Comparison of ENCODE assay signal across 23 cellular contexts in the genomic region with DNA sequence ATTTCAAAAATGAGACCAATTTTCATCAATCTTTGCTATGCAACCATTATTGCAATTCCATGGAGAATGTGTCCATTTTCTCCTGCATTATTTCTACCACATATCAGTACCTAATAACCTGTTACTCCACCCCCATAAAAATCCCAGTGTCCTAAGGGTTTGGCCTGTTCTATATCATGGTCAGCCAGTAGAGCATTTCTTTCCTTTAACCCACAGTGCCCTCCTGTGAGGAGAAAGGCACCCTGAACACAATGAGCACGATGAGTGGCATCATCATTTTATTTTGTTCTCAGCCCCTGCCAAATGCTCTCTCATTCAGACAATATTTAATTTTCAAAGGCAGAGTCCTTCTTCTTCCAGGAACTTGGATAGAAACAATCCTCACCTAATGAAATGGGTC. TPM values are rescaled to one million over a fixed set of nuclear protein-coding genes. Genes with fewer than 3 reads are reported as not detected.
A peak's percentile ranks its signal among the peaks of the same experiment; 100 is the strongest.
DNase-seq lines count a peak whose midpoint lies in the region; ATAC-seq and TF ChIP-seq lines count a peak whose summit lies in the region.
"Had no signal": no experiment of that assay in that cellular context is flagged by ENCODE, and none has a peak within 500 bp of the region (broad histone marks: within the 10 kb centered on the region; RNA-seq: fewer than 3 reads in every experiment).

No MANE protein-coding gene starts in this region.

- no peak overlapping the region for H2BK120ac ChIP-seq in H9 (ENCODE audit: low read depth, low read length, poor library complexity, severe bottlenecking)

- TF ChIP-seq EP300 in SK-N-SH (IDR thresholded peaks at IDR 0.05; ENCODE audit: borderline replicate concordance in 1 of 2, low read depth in 1 of 2, low read length in 1 of 2) (no peak), Ishikawa (IDR thresholded peaks at IDR 0.05; ENCODE audit: borderline replicate concordance) (no peak)

- H3K4me1 ChIP-seq in SK-N-SH (ENCODE audit: control insufficient read depth in 1 of 2, insufficient read depth in 2 of 2, low read depth in 1 of 2, low read length in 1 of 2) (peaks cover 9 to 13% of the 10 kb centered on the region in 2 experiments), H9 (ENCODE audit: insufficient read depth, low read length) (no peaks in the 10 kb centered on the region), endodermal cell (ENCODE audit: control insufficient read depth, insufficient read depth, low read length) (no peaks in the 10 kb centered on the region), body of pancreas (no peaks in the 10 kb centered on the region)
- H3K4me1 ChIP-seq: BLaER1, HAP-1 had no signal

- H2BK20ac ChIP-seq in H9 (ENCODE audit: low read depth, low read length, poor library complexity, severe bottlenecking): no peak overlapping the region

- H3K9ac ChIP-seq in SK-N-SH (no peak overlapping the region), H9 (ENCODE audit: extremely low read depth, insufficient read length, low read length) (no peak overlapping the region), endodermal cell (ENCODE audit: extremely low read depth, low read length, poor library complexity, severe bottlenecking) (no peak overlapping the region)
- H3K9ac ChIP-seq: BLaER1 had no signal

- H3K27ac ChIP-seq in SK-N-SH (ENCODE audit: low read depth in 2 of 2, low read length in 1 of 2): no peak overlapping the region
- no peak overlapping the region for H3K27ac ChIP-seq in H9 (ENCODE audit: insufficient read length, low read depth, low read length)
- no peak overlapping the region for H3K27ac ChIP-seq in endodermal cell (ENCODE audit: low read depth, low read length)
- no peak overlapping the region for H3K27ac ChIP-seq in body of pancreas
- H3K27ac ChIP-seq: BLaER1 had no signal

- H3K9me2 ChIP-seq in SK-N-SH: no peaks in the 10 kb centered on the region

- CTCF ChIA-PET in SK-N-SH (lab: Yijun Ruan, JAX): no interaction called here

- H3F3A ChIP-seq in SK-N-SH (replicated peaks; ENCODE audit: insufficient read depth): peaks cover 26% of the 10 kb centered on the region

- H3K36me3 ChIP-seq in SK-N-SH (replicated peaks in 1 of 2; ENCODE audit: control insufficient read depth in 1 of 2, insufficient read depth in 2 of 2, low read length in 1 of 2) (no peaks in the 10 kb centered on the region), endodermal cell (ENCODE audit: control insufficient read depth, insufficient read depth, low read length) (no peaks in the 10 kb centered on the region), body of pancreas (replicated peaks in 1 of 2; ENCODE audit: insufficient read depth in 1 of 2, low read depth in 2 of 2) (no peaks in the 10 kb centered on the region)
- H3K36me3 ChIP-seq: BLaER1, HAP-1 had no signal

- H3K14ac ChIP-seq in H9 (ENCODE audit: insufficient read depth, low read length): no peak overlapping the region

- H3K56ac ChIP-seq in H9 (ENCODE audit: insufficient read length, low read depth, low read length): no peak overlapping the region

- no peak for TF ChIP-seq POLR2A in body of pancreas (IDR thresholded peaks at IDR 0.05)

- no peak overlapping the region for H4K91ac ChIP-seq in H9 (ENCODE audit: insufficient read length, low read depth, low read length)

- H3K9me3 ChIP-seq in SK-N-SH: no peaks in the 10 kb centered on the region; the same call in 1 of the 2 replicates
- no peaks in the 10 kb centered on the region for H3K9me3 ChIP-seq in H9 (ENCODE audit: control insufficient read depth, low read depth, low read length)
- H3K9me3 ChIP-seq in endodermal cell (ENCODE audit: control insufficient read depth, low read length): no peaks in the 10 kb centered on the region
- H3K9me3 ChIP-seq in body of pancreas: no peaks in the 10 kb centered on the region
- H3K9me3 ChIP-seq: HAP-1 had no signal

- H2BK5ac ChIP-seq in H9 (ENCODE audit: insufficient read length, low read length): no peak overlapping the region

- H3K27ac Mint-ChIP-seq in H9 (no peak overlapping the region), endodermal cell (no peak overlapping the region)
- H3K27ac Mint-ChIP-seq: CD14-positive monocyte; CD4-positive, alpha-beta memory T cell had no signal

- peak; percentile 36 for TF ChIP-seq CTCF in SK-N-SH (IDR thresholded peaks at IDR 0.05)
- TF ChIP-seq CTCF in H9 (conservative IDR thresholded peaks at IDR 0.05): peak; percentile 23; the same call in 1 of the 3 replicates
- peak; percentile 57 for TF ChIP-seq CTCF in endodermal cell (conservative IDR thresholded peaks at IDR 0.05)
- TF ChIP-seq CTCF in body of pancreas (IDR thresholded peaks at IDR 0.05): no peak

- H3K79me1 ChIP-seq in H9 (ENCODE audit: insufficient read depth, low read depth, low read length, poor library complexity, severe bottlenecking): no peaks in the 10 kb centered on the region

- H3K79me2 ChIP-seq in SK-N-SH (ENCODE audit: insufficient read depth) (no peaks in the 10 kb centered on the region), H9 (ENCODE audit: insufficient read depth, low read length) (no peaks in the 10 kb centered on the region)

- H3K4me2 ChIP-seq in SK-N-SH (no peak overlapping the region), H9 (ENCODE audit: insufficient read depth, insufficient read length, low read length) (no peak overlapping the region)
- H3K4me2 ChIP-seq: BLaER1 had no signal

- H3K23me2 ChIP-seq in H9 (ENCODE audit: insufficient read length, low read depth, low read length, poor library complexity, severe bottlenecking): no peaks in the 10 kb centered on the region

- intact Hi-C loops in body of pancreas (cut with DNase I): no loop called here

- H3K4me3 Mint-ChIP-seq in H9: no peak overlapping the region
- H3K4me3 Mint-ChIP-seq in endodermal cell: no peak overlapping the region
- H3K4me3 Mint-ChIP-seq: CD14-positive monocyte; CD4-positive, alpha-beta memory T cell had no signal

- TF ChIP-seq RAD21 in SK-N-SH (IDR thresholded peaks at IDR 0.05; ENCODE audit: low read length) (peak; percentile 51), Ishikawa (IDR thresholded peaks at IDR 0.05; ENCODE audit: low read depth) (peak; percentile 40)

- H3K27me3 ChIP-seq in SK-N-SH (ENCODE audit: insufficient read depth): no peaks in the 10 kb centered on the region
- H3K27me3 ChIP-seq in H9 (ENCODE audit: insufficient read depth, low read length): no peaks in the 10 kb centered on the region
- no peaks in the 10 kb centered on the region for H3K27me3 ChIP-seq in endodermal cell (ENCODE audit: control insufficient read depth, insufficient read depth, low read length, poor library complexity, severe bottlenecking)
- H3K27me3 ChIP-seq in body of pancreas: no peaks in the 10 kb centered on the region
- H3K27me3 ChIP-seq: BLaER1 had no signal

- no peak overlapping the region for H2BK15ac ChIP-seq in H9 (ENCODE audit: low read depth, low read length)

- DNase-seq in SK-N-SH (no peak), H9 (no peak), endodermal cell (no peak), DMS53 (lab: John Stamatoyannopoulos, UW) (no peak), body of pancreas (no peak)
- no peak for DNase-seq in stimulated activated CD4-positive, alpha-beta T cell treated with anti-CD3 and anti-CD28 coated beads, Interleukin-4, amount 100 ng/mL, for 1 hour
- DNase-seq: 8988T; Calu3; CD4-positive, alpha-beta memory T cell; DND-41; EL; GOT3; IMR-90 had no signal

- H3K4me1 Mint-ChIP-seq in H9 (peaks cover 0 to 6% of the 10 kb centered on the region in 2 experiments; a peak in 1 of 4 replicates), endodermal cell (peaks cover 8% of the 10 kb centered on the region)
- H3K4me1 Mint-ChIP-seq: CD14-positive monocyte; CD4-positive, alpha-beta memory T cell had no signal

- no peak overlapping the region for H2AFZ ChIP-seq in SK-N-SH (ENCODE audit: low read depth)
- H2AFZ ChIP-seq in H9 (ENCODE audit: low read length): no peak overlapping the region

- H3K18ac ChIP-seq in H9 (ENCODE audit: insufficient read length, low read depth, low read length): no peak overlapping the region

- H3T11ph ChIP-seq in H9 (ENCODE audit: low read length): no peak overlapping the region

- no peak overlapping the region for H4K8ac ChIP-seq in H9 (replicated peaks; ENCODE audit: insufficient read length, low read depth, low read length)

- 57% methylated on average over 1 of the region's 1 CpG for WGBS in SK-N-SH (ENCODE audit: low lambda C conversion rate)
- no CpG with 5 or more reads among the region's 1 CpG for WGBS in H9 (ENCODE audit: extremely low coverage, insufficient read length, low lambda C conversion rate)
- 86 to 89% methylated on average over 1 of the region's 1 CpG for WGBS in endodermal cell (ENCODE audit: insufficient coverage in 1 of 2, insufficient read length in 1 of 2), 2 experiments
- WGBS in body of pancreas, 2 donors: 78 to 85% methylated on average over 1 of the region's 1 CpG

- H3K23ac ChIP-seq in H9 (ENCODE audit: insufficient read length, low read depth, low read length): no peak overlapping the region

- H2AK5ac ChIP-seq in H9 (ENCODE audit: insufficient read length, low read length): no peak overlapping the region

- no peak overlapping the region for H2BK12ac ChIP-seq in H9 (ENCODE audit: insufficient read length, low read depth, low read length)

- H4K20me1 ChIP-seq in SK-N-SH (ENCODE audit: insufficient read depth): no peaks in the 10 kb centered on the region
- H4K20me1 ChIP-seq in H9 (ENCODE audit: control insufficient read depth, insufficient read depth, insufficient read length): no peaks in the 10 kb centered on the region
- H4K20me1 ChIP-seq: BLaER1 had no signal

- POLR2A ChIA-PET in SK-N-SH (lab: Yijun Ruan, JAX): no interaction called here

- no peak overlapping the region for H3K4ac ChIP-seq in H9 (ENCODE audit: low read depth, low read length)

- H3K27me3 Mint-ChIP-seq in H9 (ENCODE audit: low read depth): no peaks in the 10 kb centered on the region; the same call in none of the 2 replicates
- H3K27me3 Mint-ChIP-seq in endodermal cell (ENCODE audit: insufficient read depth): peaks cover 13% of the 10 kb centered on the region

- H3K9me3 Mint-ChIP-seq in H9: no peaks in the 10 kb centered on the region; a peak in 1 of 5 replicates
- H3K9me3 Mint-ChIP-seq in endodermal cell: peaks cover 3% of the 10 kb centered on the region

- H3K4me3 ChIP-seq in SK-N-SH (ENCODE audit: low read depth in 2 of 2, low read length in 1 of 2): no peak overlapping the region
- H3K4me3 ChIP-seq in endodermal cell (ENCODE audit: low read length): no peak overlapping the region
- H3K4me3 ChIP-seq in body of pancreas: no peak overlapping the region
- H3K4me3 ChIP-seq: BLaER1, GM12878, HAP-1 had no signal

- no peak for ATAC-seq in SK-N-SH treated with all-trans-retinoic acid at 6 μM for 48 hours
- no peak for ATAC-seq in body of pancreas
- ATAC-seq: GM12878 had no signal

- H3K36me3 Mint-ChIP-seq in H9 (ENCODE audit: insufficient read depth in 1 of 3, low read depth in 3 of 3) (no peaks in the 10 kb centered on the region; a peak in 1 of 7 replicates), endodermal cell (ENCODE audit: low read depth) (no peaks in the 10 kb centered on the region)
- H3K36me3 Mint-ChIP-seq: CD14-positive monocyte; CD4-positive, alpha-beta memory T cell had no signal

- no peak overlapping the region for H4K5ac ChIP-seq in H9 (ENCODE audit: insufficient read length, low read depth, low read length)

RNA-seq across cellular contexts. Expression of gene IFNG-AS1, which starts 11.6 kb away (rescaled TPM):
- polyA plus RNA-seq in SK-N-SH (2012; rRNA removed): not detected in 2 replicates
- 0.01 TPM in 1 of 2 replicates, not detected in the other for polyA plus RNA-seq in SK-N-SH (2012; cell fraction: cytosol; rRNA removed)
- polyA plus RNA-seq in SK-N-SH (2012; cell fraction: nucleus; rRNA removed): not detected in 2 replicates
- not detected in 2 replicates for total RNA-seq in H9 (2021)
- not detected for total RNA-seq in endodermal cell
- not detected for polyA plus RNA-seq in endodermal cell (2013, experiment 1 of 2)
- polyA plus RNA-seq in endodermal cell (2013, experiment 2 of 2): not detected
- total RNA-seq in body of pancreas: not detected
- total RNA-seq: A673, Calu3, G401, HT1080, IMR-90 had no signal
- polyA plus RNA-seq: AG04450, CD14-positive monocyte, IMR-90 had no signal

Comparison
In these comparisons a context has a peak if more than half of its experiments do, and no peak if none do; other contexts are left out.
1. CTCF ChIP-seq: peak in SK-N-SH (single experiment), H9 (single experiment) and endodermal cell (single experiment); none in body of pancreas (0 of 7).